ENCODE assay signal across 21 cellular contexts in genomic region chr15:45094358-45094730, GRCh38. TPM values are rescaled to one million over a fixed set of nuclear protein-coding genes. Genes with fewer than 3 reads are reported as not detected.
A peak's percentile ranks its signal among the peaks of the same experiment; 100 is the strongest.
DNase-seq lines count a peak whose midpoint lies in the region; ATAC-seq and TF ChIP-seq lines count a peak whose summit lies in the region.
"Had no signal": no experiment of that assay in that cellular context is flagged by ENCODE, and none has a peak within 500 bp of the region (broad histone marks: within the 10 kb centered on the region; RNA-seq: fewer than 3 reads in every experiment).

No MANE protein-coding gene starts in this region.

- DNase-seq in activated T-cell treated with anti-CD3 and anti-CD28 coated beads, Interleukin-2, amount 50 U/mL, for 24 hours = peak; percentile 17
- no peak for DNase-seq in activated T-cell treated with anti-CD3 and anti-CD28 coated beads for 4 hours
- DNase-seq in adrenal gland = peak in 4 of 7 donors; percentile 37 to 61 (median 60)
- DNase-seq in neuronal stem cell (ENCODE audit: low spot score) = no peak
- DNase-seq in central memory CD4-positive, alpha-beta T cell = no peak
- no peak for DNase-seq in stimulated activated naive B cell treated with anti-CD40 and anti-IgM and Interleukin-4, amounts not matched to agents 10 μg/mL and 1 μg/mL and 100 μg/mL, for 72 hours
- no peak for DNase-seq in activated CD8-positive, alpha-beta T cell treated with anti-CD3 and anti-CD28 coated beads for 36 hours
- DNase-seq: DND-41, GDM1, HFFc6, Karpas-422, MG63, NCI-H1092, NCI-H146, NCI-H2081, NCI-H510A, Right ventricle myocardium superior had no signal

- H3K18ac ChIP-seq in neuronal stem cell (ENCODE audit: low read length) = peak overlapping the region; percentile 29

- no peaks in the 10 kb centered on the region for H3K27me3 ChIP-seq in adrenal gland
- peaks cover 0 to 66% (median 0%) of the 10 kb centered on the region in 3 experiments for H3K27me3 ChIP-seq in neuronal stem cell (ENCODE audit: control insufficient read depth in 3 of 3, insufficient read depth in 3 of 3, low read depth in 1 of 3, low read length in 3 of 3)
- H3K27me3 ChIP-seq: BLaER1 treated with 17β-estradiol and CSF1 and Interleukin-3, amounts not matched to agents 10 nM and 100 nM; MG63 had no signal

- H3K14ac ChIP-seq in neuronal stem cell (ENCODE audit: low read length) = no peak overlapping the region

- no peaks in the 10 kb centered on the region for H3K9me3 Mint-ChIP-seq in activated T-cell treated with anti-CD3 and anti-CD28 coated beads, Interleukin-2, amount 50 U/mL, for 24 hours
- peaks cover 0 to 3% of the 10 kb centered on the region in 2 donors for H3K9me3 Mint-ChIP-seq in stimulated activated naive B cell treated with anti-CD40 and anti-IgM and Interleukin-4, amounts not matched to agents 10 μg/mL and 1 μg/mL and 100 μg/mL, for 72 hours
- no peaks in the 10 kb centered on the region for H3K9me3 Mint-ChIP-seq in activated CD8-positive, alpha-beta T cell treated with anti-CD3 and anti-CD28 coated beads for 36 hours
- H3K9me3 Mint-ChIP-seq: GM23338, HFFc6 had no signal

- no peaks in the 10 kb centered on the region for H3K4me1 Mint-ChIP-seq in activated T-cell treated with anti-CD3 and anti-CD28 coated beads, Interleukin-2, amount 50 U/mL, for 24 hours (ENCODE audit: low read depth)
- H3K4me1 Mint-ChIP-seq in stimulated activated naive B cell treated with anti-CD40 and anti-IgM and Interleukin-4, amounts not matched to agents 10 μg/mL and 1 μg/mL and 100 μg/mL, for 72 hours = peaks cover 0 to 3% of the 10 kb centered on the region in 2 donors
- H3K4me1 Mint-ChIP-seq in activated CD8-positive, alpha-beta T cell treated with anti-CD3 and anti-CD28 coated beads for 36 hours (ENCODE audit: low read depth) = no peaks in the 10 kb centered on the region
- H3K4me1 Mint-ChIP-seq: GM23338 had no signal

- H4K91ac ChIP-seq in neuronal stem cell (ENCODE audit: low read depth, low read length, poor library complexity) = no peak overlapping the region

- CTCF ChIA-PET in activated CD8-positive, alpha-beta T cell treated with anti-CD3 and anti-CD28 coated beads for 36 hours (lab: Charles Lee) = interaction anchor here (1.4 to 1.6 kb wide), 2 partner anchors 22 to 24 kb away, joined by 3 to 6 read pairs; no protein-coding TSS in a partner anchor

- intact Hi-C loops in adrenal gland (cut with DNase I) = no loop called here
- intact Hi-C loops in activated CD8-positive, alpha-beta T cell treated with anti-CD3 and anti-CD28 coated beads for 36 hours (cut with micrococcal nuclease) = no loop called here

- no peak overlapping the region for H3K4me2 ChIP-seq in neuronal stem cell (ENCODE audit: insufficient read depth, low read length, poor library complexity, severe bottlenecking)
- H3K4me2 ChIP-seq: BLaER1 treated with 17β-estradiol and CSF1 and Interleukin-3, amounts not matched to agents 10 nM and 100 nM; GM23338 had no signal

- no peak overlapping the region for H2BK15ac ChIP-seq in neuronal stem cell (ENCODE audit: low read length)

- 76 to 79% (median 78%) methylated on average over 6 to 9 of the region's 9 CpGs for WGBS in adrenal gland, 4 donors
- WGBS in neuronal stem cell (ENCODE audit: extremely low coverage in 2 of 2, insufficient read length in 2 of 2, insufficient replicate concordance in 1 of 2), 2 donors = no CpG with 5 or more reads among the region's 9 CpGs

- H3K4me3 Mint-ChIP-seq in activated T-cell treated with anti-CD3 and anti-CD28 coated beads, Interleukin-2, amount 50 U/mL, for 24 hours = no peak overlapping the region
- H3K4me3 Mint-ChIP-seq in stimulated activated naive B cell treated with anti-CD40 and anti-IgM and Interleukin-4, amounts not matched to agents 10 μg/mL and 1 μg/mL and 100 μg/mL, for 72 hours = no peak overlapping the region
- H3K4me3 Mint-ChIP-seq in activated CD8-positive, alpha-beta T cell treated with anti-CD3 and anti-CD28 coated beads for 36 hours = no peak overlapping the region
- H3K4me3 Mint-ChIP-seq: GM23338, HFFc6 had no signal

- H4K8ac ChIP-seq in neuronal stem cell (ENCODE audit: low read depth, low read length) = no peak overlapping the region

- POLR2A ChIA-PET in activated CD8-positive, alpha-beta T cell treated with anti-CD3 and anti-CD28 coated beads for 36 hours (lab: Charles Lee) = no interaction called here

- H2AFZ ChIP-seq in neuronal stem cell (ENCODE audit: low read length) = no peak overlapping the region
- H2AFZ ChIP-seq: GM23338 had no signal

- no peak overlapping the region for H3K27ac ChIP-seq in adrenal gland
- no peak overlapping the region for H3K27ac ChIP-seq in neuronal stem cell (replicated peaks; ENCODE audit: low read length)
- H3K27ac ChIP-seq: BLaER1 treated with 17β-estradiol and CSF1 and Interleukin-3, amounts not matched to agents 10 nM and 100 nM had no signal

- no peak for ATAC-seq in GM21367 (IDR thresholded peaks at IDR 0.05; ENCODE audit: unreplicated experiment)
- no peak for ATAC-seq in stimulated activated naive B cell treated with anti-CD40 and anti-IgM and Interleukin-4, amounts not matched to agents 10 μg/mL and 1 μg/mL and 100 μg/mL, for 72 hours (replicated peaks)
- no peak for ATAC-seq in activated CD8-positive, alpha-beta T cell treated with anti-CD3 and anti-CD28 coated beads for 36 hours
- ATAC-seq: GM12878, GM23338 had no signal

- peak overlapping the region; percentile 45 for H3K23ac ChIP-seq in neuronal stem cell (ENCODE audit: low read depth, low read length, poor library complexity)

- H3K9ac ChIP-seq in neuronal stem cell (ENCODE audit: low read depth, low read length, poor library complexity) = peak overlapping the region; percentile 32
- H3K9ac ChIP-seq: BLaER1 treated with 17β-estradiol and CSF1 and Interleukin-3, amounts not matched to agents 10 nM and 100 nM had no signal

- H2AK5ac ChIP-seq in neuronal stem cell (ENCODE audit: low read depth, low read length) = no peak overlapping the region

- H3K9me3 ChIP-seq in adrenal gland (replicated peaks in 1 of 3) = no peaks in the 10 kb centered on the region
- peaks cover 0 to 2% of the 10 kb centered on the region in 2 donors for H3K9me3 ChIP-seq in neuronal stem cell (replicated peaks in 1 of 2; ENCODE audit: control insufficient read depth in 2 of 2, insufficient read depth in 1 of 2, low read depth in 1 of 2, low read length in 2 of 2)
- H3K9me3 ChIP-seq: BLaER1 treated with 17β-estradiol and CSF1 and Interleukin-3, amounts not matched to agents 10 nM and 100 nM; MG63 had no signal

- no peak overlapping the region for H2BK5ac ChIP-seq in neuronal stem cell (ENCODE audit: low read length)

- no peak overlapping the region for H2BK12ac ChIP-seq in neuronal stem cell (ENCODE audit: low read length)

- H3K27ac Mint-ChIP-seq in activated T-cell treated with anti-CD3 and anti-CD28 coated beads, Interleukin-2, amount 50 U/mL, for 24 hours = no peak overlapping the region
- H3K27ac Mint-ChIP-seq in stimulated activated naive B cell treated with anti-CD40 and anti-IgM and Interleukin-4, amounts not matched to agents 10 μg/mL and 1 μg/mL and 100 μg/mL, for 72 hours = no peak overlapping the region
- H3K27ac Mint-ChIP-seq in activated CD8-positive, alpha-beta T cell treated with anti-CD3 and anti-CD28 coated beads for 36 hours = no peak overlapping the region
- H3K27ac Mint-ChIP-seq: GM23338, HFFc6 had no signal

- peaks cover 3 to 12% of the 10 kb centered on the region in 2 donors for H3K4me1 ChIP-seq in adrenal gland (replicated peaks in 1 of 2)
- H3K4me1 ChIP-seq in neuronal stem cell (ENCODE audit: control insufficient read depth in 2 of 2, insufficient read depth in 1 of 2, low read depth in 1 of 2, low read length in 2 of 2) = no peaks in the 10 kb centered on the region

- no peak for TF ChIP-seq CTCF in adrenal gland (IDR thresholded peaks at IDR 0.05)
- TF ChIP-seq CTCF in activated CD8-positive, alpha-beta T cell treated with anti-CD3 and anti-CD28 coated beads for 36 hours (IDR thresholded peaks at IDR 0.05) = no peak

- no peaks in the 10 kb centered on the region for H3K79me1 ChIP-seq in neuronal stem cell (ENCODE audit: low read depth, low read length)

- TF ChIP-seq POLR2A in adrenal gland (IDR thresholded peaks at IDR 0.05) = no peak

- peaks cover 11% of the 10 kb centered on the region for H3K27me3 Mint-ChIP-seq in activated T-cell treated with anti-CD3 and anti-CD28 coated beads, Interleukin-2, amount 50 U/mL, for 24 hours
- H3K27me3 Mint-ChIP-seq in stimulated activated naive B cell treated with anti-CD40 and anti-IgM and Interleukin-4, amounts not matched to agents 10 μg/mL and 1 μg/mL and 100 μg/mL, for 72 hours = peaks cover 21 to 28% of the 10 kb centered on the region in 2 donors
- H3K27me3 Mint-ChIP-seq in activated CD8-positive, alpha-beta T cell treated with anti-CD3 and anti-CD28 coated beads for 36 hours = peaks cover 15% of the 10 kb centered on the region

- H3K36me3 Mint-ChIP-seq in activated T-cell treated with anti-CD3 and anti-CD28 coated beads, Interleukin-2, amount 50 U/mL, for 24 hours (ENCODE audit: low read depth) = no peaks in the 10 kb centered on the region
- no peaks in the 10 kb centered on the region for H3K36me3 Mint-ChIP-seq in stimulated activated naive B cell treated with anti-CD40 and anti-IgM and Interleukin-4, amounts not matched to agents 10 μg/mL and 1 μg/mL and 100 μg/mL, for 72 hours
- no peaks in the 10 kb centered on the region for H3K36me3 Mint-ChIP-seq in activated CD8-positive, alpha-beta T cell treated with anti-CD3 and anti-CD28 coated beads for 36 hours (ENCODE audit: low read depth)

- no peak overlapping the region for H3K4me3 ChIP-seq in adrenal gland
- no peak overlapping the region for H3K4me3 ChIP-seq in neuronal stem cell (ENCODE audit: low read length in 2 of 2)
- H3K4me3 ChIP-seq: BLaER1 treated with 17β-estradiol and CSF1 and Interleukin-3, amounts not matched to agents 10 nM and 100 nM; GM12878; GM23338; MG63 had no signal

- H2BK120ac ChIP-seq in neuronal stem cell (ENCODE audit: low read depth, low read length) = no peak overlapping the region

- no peak overlapping the region for H3K4ac ChIP-seq in neuronal stem cell (ENCODE audit: low read length)

- no peaks in the 10 kb centered on the region for H3K36me3 ChIP-seq in adrenal gland (replicated peaks in 1 of 2)
- H3K36me3 ChIP-seq in neuronal stem cell (replicated peaks in 1 of 2; ENCODE audit: control insufficient read depth in 2 of 2, insufficient read depth in 2 of 2, low read length in 2 of 2) = no peaks in the 10 kb centered on the region
- H3K36me3 ChIP-seq: BLaER1 treated with 17β-estradiol and CSF1 and Interleukin-3, amounts not matched to agents 10 nM and 100 nM; MG63 had no signal

RNA-seq across cellular contexts. Expression of gene DUOX2, which starts 19.6 kb away (rescaled TPM):
- 10 to 100 TPM in 1 of 8 donors, 1 to 10 TPM in 4, under 1 TPM in 3; 0.28 to 18.5 (median 1.8) TPM for total RNA-seq in adrenal gland
- polyA plus RNA-seq in adrenal gland = 1 to 10 TPM; 1.1 to 1.7 (median 1.3) TPM
- polyA plus RNA-seq in neuronal stem cell (2013, experiment 1 of 2) = 0.01 TPM
- polyA plus RNA-seq in neuronal stem cell (2013, experiment 2 of 2) = 0.01 TPM
- under 1 TPM; 0.05 to 0.18 TPM for total RNA-seq in activated CD8-positive, alpha-beta T cell treated with anti-CD3 and anti-CD28 coated beads for 36 hours
- total RNA-seq: GM23338, HFFc6 had no signal
- polyA plus RNA-seq: GM12878, GM23338 had no signal

RNA-seq across cellular contexts. Expression of gene DUOXA2, which starts 19.8 kb away (rescaled TPM):
- 1 to 10 TPM in 3 of 8 donors, under 1 TPM in 1, not detected in 4; 0.87 to 4.1 (median 1.4) TPM for total RNA-seq in adrenal gland
- polyA plus RNA-seq in adrenal gland = under 1 TPM; 0.11 to 0.84 (median 0.48) TPM
- polyA plus RNA-seq in neuronal stem cell (2013, experiment 1 of 2) = not detected
- not detected for polyA plus RNA-seq in neuronal stem cell (2013, experiment 2 of 2)
- not detected for total RNA-seq in activated CD8-positive, alpha-beta T cell treated with anti-CD3 and anti-CD28 coated beads for 36 hours
- total RNA-seq: GM12878, GM23338, HFFc6, Right ventricle myocardium superior had no signal
- polyA plus RNA-seq: GM12878, GM23338 had no signal

RNA-seq across cellular contexts. Expression of gene DUOXA1, which starts 35.3 kb away (rescaled TPM):
- total RNA-seq in adrenal gland = 10 to 100 TPM in 2 of 8 donors, 1 to 10 TPM in 6; 1.9 to 21.3 (median 6.1) TPM
- polyA plus RNA-seq in adrenal gland = 1 to 10 TPM in 2 of 3 donors, under 1 TPM in 1; 0.81 to 5.1 (median 2.9) TPM
- 0.04 TPM for polyA plus RNA-seq in neuronal stem cell (2013, experiment 1 of 2)
- polyA plus RNA-seq in neuronal stem cell (2013, experiment 2 of 2) = not detected
- not detected for total RNA-seq in activated CD8-positive, alpha-beta T cell treated with anti-CD3 and anti-CD28 coated beads for 36 hours
- total RNA-seq: GM23338 had no signal
- polyA plus RNA-seq: GM12878, GM23338 had no signal

RNA-seq across cellular contexts. Expression of gene DUOX1, which starts 35.5 kb away (rescaled TPM):
- 10 to 100 TPM in 7 of 8 donors, 1 to 10 TPM in 1; 8.2 to 98.8 (median 24.2) TPM for total RNA-seq in adrenal gland
- 10 to 100 TPM in 2 of 3 donors, 1 to 10 TPM in 1; 2.5 to 23.7 (median 14.2) TPM for polyA plus RNA-seq in adrenal gland
- 0.06 TPM for polyA plus RNA-seq in neuronal stem cell (2013, experiment 1 of 2)
- 0.03 TPM for polyA plus RNA-seq in neuronal stem cell (2013, experiment 2 of 2)
- not detected for total RNA-seq in activated CD8-positive, alpha-beta T cell treated with anti-CD3 and anti-CD28 coated beads for 36 hours

Comparison
In these comparisons a context has a peak if more than half of its experiments do, and no peak if none do; other contexts are left out.
1. DNase-seq: peak in activated T-cell treated with anti-CD3 and anti-CD28 coated beads, Interleukin-2, amount 50 U/mL, for 24 hours (single experiment) and adrenal gland (4 of 7); none in activated T-cell treated with anti-CD3 and anti-CD28 coated beads for 4 hours (single experiment), neuronal stem cell (single experiment), central memory CD4-positive, alpha-beta T cell (single experiment), stimulated activated naive B cell treated with anti-CD40 and anti-IgM and Interleukin-4, amounts not matched to agents 10 μg/mL and 1 μg/mL and 100 μg/mL, for 72 hours (single experiment) and activated CD8-positive, alpha-beta T cell treated with anti-CD3 and anti-CD28 coated beads for 36 hours (single experiment).